8 cellular contexts compared by ENCODE assay signal in genomic region chr5:115296130-115296997, GRCh38. TPM values are rescaled to one million over a fixed set of nuclear protein-coding genes. Genes with fewer than 3 reads are reported as not detected.
A peak's percentile ranks its signal among the peaks of the same experiment; 100 is the strongest.
DNase-seq lines count a peak whose midpoint lies in the region; ATAC-seq lines count a peak whose summit lies in the region.

Gene CCDC112, minus strand, starts transcription at chr5:115296654. Its CDS starts 111 bp downstream, at chr5:115296543.

- H3K9me3 ChIP-seq in HUES64 (ENCODE audit: insufficient read depth, low read depth, low read length), result 0 out of 2 replicates have a peak, but pooled peaks cover 3% of the 10 kb centered on the region
- peaks cover 6 to 22% of the 10 kb centered on the region in 2 donors for H3K9me3 ChIP-seq in neuronal stem cell (replicated peaks in 1 of 2; ENCODE audit: control insufficient read depth in 2 of 2, insufficient read depth in 1 of 2, low read depth in 1 of 2, low read length in 2 of 2)
- peaks cover 0 to 6% (median 0%) of the 10 kb centered on the region in 5 donors for H3K9me3 ChIP-seq in subcutaneous abdominal adipose tissue (ENCODE audit: control insufficient read depth in 5 of 5, low read length in 5 of 5)

- H2AK5ac ChIP-seq in neuronal stem cell (ENCODE audit: low read depth, low read length), result peak within 1 kb of the TSS; percentile 71

- H3K36me3 ChIP-seq in HUES64 (ENCODE audit: insufficient read depth, low read length), result no peaks in the 10 kb centered on the region
- peaks cover 0 to 3% of the 10 kb centered on the region in 2 donors for H3K36me3 ChIP-seq in neuronal stem cell (replicated peaks in 1 of 2; ENCODE audit: control insufficient read depth in 2 of 2, insufficient read depth in 2 of 2, low read length in 2 of 2)
- no peaks in the 10 kb centered on the region for H3K36me3 ChIP-seq in subcutaneous abdominal adipose tissue (ENCODE audit: control insufficient read depth in 5 of 5, insufficient read depth in 5 of 5, low read length in 5 of 5)

- peak within 1 kb of the TSS; percentile 76 for H2BK15ac ChIP-seq in neuronal stem cell (ENCODE audit: low read length)

- H3K4me1 ChIP-seq in HUES64 (ENCODE audit: insufficient read depth, low read length) (peaks cover 6% of the 10 kb centered on the region; the same call in 1 of the 2 replicates), neuronal stem cell (ENCODE audit: control insufficient read depth in 2 of 2, insufficient read depth in 1 of 2, low read depth in 1 of 2, low read length in 2 of 2) (no peaks in the 10 kb centered on the region), subcutaneous abdominal adipose tissue (ENCODE audit: control insufficient read depth in 5 of 5, insufficient read depth in 5 of 5, low read length in 5 of 5) (peaks cover 2 to 15% (median 11%) of the 10 kb centered on the region in 5 donors)

- no peak within 1 kb of the TSS for H2BK5ac ChIP-seq in neuronal stem cell (ENCODE audit: low read length)

- peak within 1 kb of the TSS; percentile 52 for H2BK12ac ChIP-seq in neuronal stem cell (ENCODE audit: low read length)

- H3K27ac ChIP-seq in HUES64 (ENCODE audit: low read depth, low read length) (peak within 1 kb of the TSS; percentile 69; the same call in 1 of the 2 replicates), neuronal stem cell (replicated peaks; ENCODE audit: low read length) (peak within 1 kb of the TSS; percentile 5), subcutaneous abdominal adipose tissue (ENCODE audit: low read depth, low read length) (no peak within 1 kb of the TSS)

- no peak within 1 kb of the TSS for H3K4ac ChIP-seq in neuronal stem cell (ENCODE audit: low read length)

- peak within 1 kb of the TSS; percentile 97 for H3K4me2 ChIP-seq in neuronal stem cell (ENCODE audit: insufficient read depth, low read length, poor library complexity, severe bottlenecking)

- H3K4me3 ChIP-seq in HUES64 (ENCODE audit: low read length) (peak within 1 kb of the TSS; percentile 88), neuronal stem cell (ENCODE audit: low read length in 2 of 2) (peak within 1 kb of the TSS; percentile 65 to 97), subcutaneous abdominal adipose tissue (ENCODE audit: low read depth in 1 of 5, low read length in 5 of 5) (peak within 1 kb of the TSS; percentile 70 to 95 (median 82))

- peak within 1 kb of the TSS; percentile 98 for H3K23ac ChIP-seq in neuronal stem cell (ENCODE audit: low read depth, low read length, poor library complexity)

- peak within 1 kb of the TSS; percentile 77 for H3K14ac ChIP-seq in neuronal stem cell (ENCODE audit: low read length)

- peak within 1 kb of the TSS; percentile 99 for H3K18ac ChIP-seq in neuronal stem cell (ENCODE audit: low read length)

- ATAC-seq in GM21526 (IDR thresholded peaks at IDR 0.05; ENCODE audit: low FRiP score, unreplicated experiment), result peak; percentile 89

- H4K91ac ChIP-seq in neuronal stem cell (ENCODE audit: low read depth, low read length, poor library complexity), result peak within 1 kb of the TSS; percentile 26

- peak within 1 kb of the TSS; percentile 1 for H4K8ac ChIP-seq in neuronal stem cell (ENCODE audit: low read depth, low read length)

- no peak within 1 kb of the TSS for H2BK120ac ChIP-seq in neuronal stem cell (ENCODE audit: low read depth, low read length)

- WGBS in HUES64, result under 1% methylated on average over 71 of the region's 85 CpGs
- no CpG with 5 or more reads among the region's 85 CpGs for WGBS in neuronal stem cell (ENCODE audit: extremely low coverage in 2 of 2, insufficient read length in 2 of 2, insufficient replicate concordance in 1 of 2), 2 donors

- H3K79me1 ChIP-seq in neuronal stem cell (ENCODE audit: low read depth, low read length), result peaks cover 3% of the 10 kb centered on the region

- H3K9ac ChIP-seq in HUES64 (ENCODE audit: low read depth, low read length) (peak within 1 kb of the TSS; percentile 90), neuronal stem cell (ENCODE audit: low read depth, low read length, poor library complexity) (peak within 1 kb of the TSS; percentile 98), subcutaneous abdominal adipose tissue (ENCODE audit: low read length in 5 of 5) (peak within 1 kb of the TSS; percentile 59 to 78 (median 68))

- no peaks in the 10 kb centered on the region for H3K27me3 ChIP-seq in HUES64 (ENCODE audit: insufficient read depth, low read length)
- peaks cover 0 to 9% (median 0%) of the 10 kb centered on the region in 3 experiments for H3K27me3 ChIP-seq in neuronal stem cell (ENCODE audit: control insufficient read depth in 3 of 3, insufficient read depth in 3 of 3, low read depth in 1 of 3, low read length in 3 of 3)
- no peaks in the 10 kb centered on the region for H3K27me3 ChIP-seq in subcutaneous abdominal adipose tissue (ENCODE audit: control insufficient read depth in 5 of 5, insufficient read depth in 4 of 5, low read length in 5 of 5)

- peak within 1 kb of the TSS; percentile 98 for H2AFZ ChIP-seq in neuronal stem cell (ENCODE audit: low read length)

- peak; percentile 4 for DNase-seq in DMS153 treated with DMSO at 0.1 percent for 48 hours (lab: John Stamatoyannopoulos, UW; ENCODE audit: unreplicated experiment)
- DNase-seq in RPMI8226, result peak; percentile 91
- peak; percentile 59 for DNase-seq in activated effector memory CD4-positive, alpha-beta T cell treated with Interleukin-2 at 50 U/mL for 16 hours
- peak; percentile 28 for DNase-seq in foreskin melanocyte
- DNase-seq in neuronal stem cell (ENCODE audit: low spot score), result peak; percentile 73

RNA-seq across cellular contexts. Expression of gene CCDC112, which starts in this region (rescaled TPM):
- polyA plus RNA-seq in HUES64 (2013, experiment 1 of 2), result 10.0 TPM
- 14.6 TPM for polyA plus RNA-seq in HUES64 (2013, experiment 2 of 2)
- 40.0 TPM for polyA plus RNA-seq in neuronal stem cell (2013, experiment 1 of 2)
- polyA plus RNA-seq in neuronal stem cell (2013, experiment 2 of 2), result 42.4 TPM

Comparison
In these comparisons a context has a peak if more than half of its experiments do, and no peak if none do; other contexts are left out.
1. DNase-seq: peak in every context shown above with its lines; median percentile 91 in RPMI8226; 73 in neuronal stem cell; 59 in activated effector memory CD4-positive, alpha-beta T cell treated with Interleukin-2 at 50 U/mL for 16 hours; 28 in foreskin melanocyte; 4 in DMS153 treated with DMSO at 0.1 percent for 48 hours.